9 cellular contexts compared by ENCODE assay signal in genomic region chr5:132459031-132459982, GRCh38. TPM values are rescaled to one million over a fixed set of nuclear protein-coding genes. Genes with fewer than 3 reads are reported as not detected.
A peak's percentile ranks its signal among the peaks of the same experiment; 100 is the strongest.
DNase-seq lines count a peak whose midpoint lies in the region; ATAC-seq and TF ChIP-seq lines count a peak whose summit lies in the region.
"Had no signal": no experiment of that assay in that cellular context is flagged by ENCODE, and none has a peak within 500 bp of the region (broad histone marks: within the 10 kb centered on the region; RNA-seq: fewer than 3 reads in every experiment).

No MANE protein-coding gene starts in this region.

- H3K9me3 ChIP-seq in Caco-2, result no peaks in the 10 kb centered on the region
- no peaks in the 10 kb centered on the region for H3K9me3 ChIP-seq in mucosa of rectum (ENCODE audit: control insufficient read depth in 2 of 2, low read length in 2 of 2)
- H3K9me3 ChIP-seq: thoracic aorta had no signal

- H3K4me3 Mint-ChIP-seq in Caco-2 (ENCODE audit: unreplicated experiment), result no peak overlapping the region
- H3K4me3 Mint-ChIP-seq in activated naive CD8-positive, alpha-beta T cell treated with anti-CD3 and anti-CD28 coated beads, Interleukin-2, amount 10 ng/mL, durations not matched to agents 7 days and 5 days, result peak overlapping the region; percentile 66

- intact Hi-C loops in Caco-2 (cut with micrococcal nuclease; ENCODE audit: unreplicated experiment), result no loop called here

- no TSS peak for BruUV-seq in Caco-2 (replicated peaks; lab: Mats Ljungman, UMichigan)

- H3K9ac ChIP-seq in mucosa of rectum (ENCODE audit: low read depth in 1 of 2, low read length in 2 of 2), result no peak overlapping the region

- TF ChIP-seq CTCF in Caco-2 (IDR thresholded peaks at IDR 0.05; ENCODE audit: insufficient read depth in 1 of 2, low read depth in 1 of 2, low read length in 1 of 2, severe bottlenecking in 1 of 2, unreplicated experiment in 1 of 2) (no peak), foreskin keratinocyte (conservative IDR thresholded peaks at IDR 0.05) (no peak)

- H3K36me3 ChIP-seq in Caco-2 (ENCODE audit: control insufficient read depth, insufficient read depth, low read length), result no peaks in the 10 kb centered on the region
- H3K36me3 ChIP-seq in mucosa of rectum (ENCODE audit: control insufficient read depth in 2 of 2, insufficient read depth in 2 of 2, low read length in 2 of 2), result peaks cover 0 to 5% of the 10 kb centered on the region in 2 donors
- H3K36me3 ChIP-seq: thoracic aorta had no signal

- H3K4me1 ChIP-seq in Caco-2, result peaks cover 24% of the 10 kb centered on the region
- peaks cover 69 to 72% of the 10 kb centered on the region in 2 donors for H3K4me1 ChIP-seq in mucosa of rectum (ENCODE audit: control insufficient read depth in 2 of 2, insufficient read depth in 2 of 2, low read length in 2 of 2)
- peaks cover 23% of the 10 kb centered on the region for H3K4me1 ChIP-seq in foreskin keratinocyte

- CTCF ChIA-PET in Caco-2 (lab: Charles Lee), result interaction anchor here (0.8 to 1.0 kb wide), 2 partner anchors 13 to 42 kb away, joined by 3 read pairs; no protein-coding TSS in a partner anchor

- H3K27ac Mint-ChIP-seq in Caco-2 (ENCODE audit: unreplicated experiment), result peak overlapping the region; percentile 82
- peak overlapping the region; percentile 99 for H3K27ac Mint-ChIP-seq in activated naive CD8-positive, alpha-beta T cell treated with anti-CD3 and anti-CD28 coated beads, Interleukin-2, amount 10 ng/mL, durations not matched to agents 7 days and 5 days

- H3K27me3 ChIP-seq in Caco-2 (replicated peaks; ENCODE audit: control insufficient read depth, insufficient read depth, low read length) (no peaks in the 10 kb centered on the region), mucosa of rectum (ENCODE audit: control insufficient read depth in 2 of 2, insufficient read depth in 2 of 2, low read length in 2 of 2) (no peaks in the 10 kb centered on the region), foreskin keratinocyte (no peaks in the 10 kb centered on the region)

- no peaks in the 10 kb centered on the region for H3K27me3 Mint-ChIP-seq in Caco-2 (ENCODE audit: insufficient read depth, unreplicated experiment)
- H3K27me3 Mint-ChIP-seq in activated naive CD8-positive, alpha-beta T cell treated with anti-CD3 and anti-CD28 coated beads, Interleukin-2, amount 10 ng/mL, durations not matched to agents 7 days and 5 days, result no peaks in the 10 kb centered on the region

- peaks cover 8% of the 10 kb centered on the region for H3K4me1 Mint-ChIP-seq in Caco-2 (ENCODE audit: low read depth, unreplicated experiment)
- peaks cover 86% of the 10 kb centered on the region for H3K4me1 Mint-ChIP-seq in activated naive CD8-positive, alpha-beta T cell treated with anti-CD3 and anti-CD28 coated beads, Interleukin-2, amount 10 ng/mL, durations not matched to agents 7 days and 5 days

- POLR2A ChIA-PET in Caco-2 (lab: Charles Lee), result interaction anchor here (0.8 to 1.5 kb wide), 2 partner anchors 9 to 32 kb away, joined by 3 to 5 read pairs; no protein-coding TSS in a partner anchor
- POLR2A ChIA-PET in activated naive CD8-positive, alpha-beta T cell treated with anti-CD3 and anti-CD28 coated beads, Interleukin-2, amount 10 ng/mL, durations not matched to agents 7 days and 5 days (lab: Charles Lee), result interaction anchor here (0.6 to 8.3 kb wide), 10 partner anchors 6 to 361 kb away, joined by 3 to 334 read pairs (median 42); partner anchors contain the start of gene IRF1

- DNase-seq in Caco-2 (peak in 1 of 2 experiments; percentile 45), HT1080 (ENCODE audit: low read depth) (peak; percentile 88), foreskin keratinocyte (no peak), islet precursor cell (no peak), NCI-H2196 treated with DMSO at 0.1 percent for 48 hours (lab: John Stamatoyannopoulos, UW; ENCODE audit: unreplicated experiment) (no peak)
- peak; percentile 31 for DNase-seq in activated naive CD8-positive, alpha-beta T cell treated with anti-CD3 and anti-CD28 coated beads, Interleukin-2, amount 10 ng/mL, durations not matched to agents 7 days and 5 days

- no peaks in the 10 kb centered on the region for H3K9me3 Mint-ChIP-seq in Caco-2 (ENCODE audit: unreplicated experiment)
- no peaks in the 10 kb centered on the region for H3K9me3 Mint-ChIP-seq in activated naive CD8-positive, alpha-beta T cell treated with anti-CD3 and anti-CD28 coated beads, Interleukin-2, amount 10 ng/mL, durations not matched to agents 7 days and 5 days

- no peaks in the 10 kb centered on the region for H3K36me3 Mint-ChIP-seq in Caco-2 (ENCODE audit: insufficient read depth, unreplicated experiment)
- H3K36me3 Mint-ChIP-seq in activated naive CD8-positive, alpha-beta T cell treated with anti-CD3 and anti-CD28 coated beads, Interleukin-2, amount 10 ng/mL, durations not matched to agents 7 days and 5 days, result peaks cover 37% of the 10 kb centered on the region

- peak overlapping the region; percentile 46 to 91 for H3K27ac ChIP-seq in mucosa of rectum (ENCODE audit: low read depth in 2 of 2, low read length in 2 of 2)
- no peak overlapping the region for H3K27ac ChIP-seq in foreskin keratinocyte
- H3K27ac ChIP-seq: thoracic aorta had no signal

- H3K4me3 ChIP-seq in Caco-2 (ENCODE audit: low read depth, low read length), result no peak overlapping the region
- H3K4me3 ChIP-seq in mucosa of rectum (ENCODE audit: low read length in 2 of 2), result no peak overlapping the region
- H3K4me3 ChIP-seq: thoracic aorta had no signal

- no peak for ATAC-seq in activated naive CD8-positive, alpha-beta T cell treated with anti-CD3 and anti-CD28 coated beads, Interleukin-2, amount 10 ng/mL, durations not matched to agents 7 days and 5 days (ENCODE audit: low read depth)
- ATAC-seq in HG02840 (IDR thresholded peaks at IDR 0.05; ENCODE audit: low FRiP score, unreplicated experiment) (no peak), foreskin keratinocyte (no peak)

RNA-seq across cellular contexts. Expression of gene IRF1, which starts 31.3 kb away (rescaled TPM):
- total RNA-seq in Caco-2 (2022) (16.0 and 16.8 TPM in 2 replicates), foreskin keratinocyte (24.0 and 31.5 TPM in 2 replicates)
- total RNA-seq in HT1080 (2014; rRNA removed; shearing (Covaris generic)), result 6.3 and 13.6 TPM in 2 replicates
- 15.1 and 18.1 TPM in 2 replicates for polyA plus RNA-seq in HT1080 (2015; cell fraction: cytosol; rRNA removed)
- 32.5 and 34.2 TPM in 2 replicates for polyA plus RNA-seq in HT1080 (2015; cell fraction: nucleus; rRNA removed)
- 100 to 1,000 TPM; 228 to 238 TPM for total RNA-seq in activated naive CD8-positive, alpha-beta T cell treated with anti-CD3 and anti-CD28 coated beads, Interleukin-2, amount 10 ng/mL, durations not matched to agents 7 days and 5 days
- polyA plus RNA-seq in foreskin keratinocyte, result 18.0 and 22.7 TPM in 2 replicates

Comparison
In these comparisons a context has a peak if more than half of its experiments do, and no peak if none do; other contexts are left out.
1. DNase-seq: peak in HT1080 (single experiment) and activated naive CD8-positive, alpha-beta T cell treated with anti-CD3 and anti-CD28 coated beads, Interleukin-2, amount 10 ng/mL, durations not matched to agents 7 days and 5 days (single experiment); none in foreskin keratinocyte (0 of 2), islet precursor cell (single experiment) and NCI-H2196 treated with DMSO at 0.1 percent for 48 hours (single experiment).